ENCODE assay signal across 17 cellular contexts in the genomic region with DNA sequence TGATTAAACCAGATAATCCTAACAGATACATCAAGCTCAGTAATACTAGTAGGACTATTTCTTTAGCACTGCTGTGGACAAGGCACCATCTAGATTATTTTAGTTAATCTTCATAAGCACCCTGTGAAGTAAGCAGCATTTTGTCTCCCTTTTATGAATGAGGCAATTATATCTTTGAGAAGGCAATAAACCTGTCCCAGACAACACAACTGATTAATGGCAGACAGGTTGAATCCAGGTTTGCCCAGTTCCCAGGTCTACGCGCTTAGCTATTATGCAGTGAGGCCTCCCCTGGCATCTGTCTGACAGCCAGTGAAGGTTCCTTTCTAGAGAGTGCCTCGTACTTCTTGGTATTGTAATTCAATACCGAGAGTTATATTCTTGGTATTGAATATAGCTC. TPM values are rescaled to one million over a fixed set of nuclear protein-coding genes. Genes with fewer than 3 reads are reported as not detected.
DNase-seq lines count a peak whose midpoint lies in the region; ATAC-seq, FAIRE-seq and TF ChIP-seq lines count a peak whose summit lies in the region.
"Had no signal": no experiment of that assay in that cellular context is flagged by ENCODE, and none has a peak within 500 bp of the region (broad histone marks: within the 10 kb centered on the region; RNA-seq: fewer than 3 reads in every experiment).

No MANE protein-coding gene starts in this region.

- FAIRE-seq in D721Med (lab: Jason Lieb, UNC) = no peak
- FAIRE-seq: GM12892 had no signal

- no peaks in the 10 kb centered on the region for H3K4me1 Mint-ChIP-seq in CD8-positive, alpha-beta memory T cell

- TF ChIP-seq CTCF in body of pancreas (IDR thresholded peaks at IDR 0.05) (no peak), D721Med (IDR thresholded peaks at IDR 0.05; ENCODE audit: insufficient read depth, missing control alignments) (no peak)

- no peak overlapping the region for H3K27ac Mint-ChIP-seq in CD8-positive, alpha-beta memory T cell
- H3K27ac Mint-ChIP-seq: CD4-positive, alpha-beta T cell; HFFc6 had no signal

- H3K4me1 ChIP-seq in body of pancreas = peaks cover 4% of the 10 kb centered on the region
- no peaks in the 10 kb centered on the region for H3K4me1 ChIP-seq in CD8-positive, alpha-beta memory T cell (ENCODE audit: insufficient read depth, low read length)

- no peaks in the 10 kb centered on the region for H3K27me3 ChIP-seq in body of pancreas
- H3K27me3 ChIP-seq in CD8-positive, alpha-beta memory T cell (ENCODE audit: insufficient read depth, low read length, poor library complexity, severe bottlenecking) = no peaks in the 10 kb centered on the region

- TF ChIP-seq POLR2A in body of pancreas (IDR thresholded peaks at IDR 0.05) = no peak

- ATAC-seq in body of pancreas = peak; percentile 65
- ATAC-seq: GM23338 had no signal

- H3K9me3 Mint-ChIP-seq in CD8-positive, alpha-beta memory T cell = no peaks in the 10 kb centered on the region
- H3K9me3 Mint-ChIP-seq: CD4-positive, alpha-beta T cell; GM23338; H9; HFFc6 had no signal

- H3K4me3 ChIP-seq in body of pancreas = no peak overlapping the region
- H3K4me3 ChIP-seq in CD8-positive, alpha-beta memory T cell (ENCODE audit: low read length) = no peak overlapping the region
- H3K4me3 ChIP-seq: GM23338 had no signal

- H3K27me3 Mint-ChIP-seq in CD8-positive, alpha-beta memory T cell = peaks cover 0 to 28% of the 10 kb centered on the region in 2 donors

- no peaks in the 10 kb centered on the region for H3K36me3 ChIP-seq in body of pancreas (replicated peaks in 1 of 2; ENCODE audit: insufficient read depth in 1 of 2, low read depth in 2 of 2)
- no peaks in the 10 kb centered on the region for H3K36me3 ChIP-seq in CD8-positive, alpha-beta memory T cell (ENCODE audit: insufficient read depth, low read length)

- 22 to 31% methylated on average over 4 of the region's 4 CpGs for WGBS in body of pancreas, 2 donors

- H3K27ac ChIP-seq in body of pancreas = no peak overlapping the region
- H3K27ac ChIP-seq in CD8-positive, alpha-beta memory T cell (ENCODE audit: low read depth, low read length) = no peak overlapping the region
- H3K27ac ChIP-seq: HL-60 had no signal

- H3K9me3 ChIP-seq in body of pancreas = no peaks in the 10 kb centered on the region
- H3K9me3 ChIP-seq in CD8-positive, alpha-beta memory T cell (ENCODE audit: low read length) = no peaks in the 10 kb centered on the region

- no peak overlapping the region for H3K4me3 Mint-ChIP-seq in CD8-positive, alpha-beta memory T cell
- H3K4me3 Mint-ChIP-seq: CD4-positive, alpha-beta T cell; GM23338; H9; HFFc6 had no signal

- CTCF ChIA-PET in CD8-positive, alpha-beta memory T cell (lab: Charles Lee) = no interaction called here

- no peaks in the 10 kb centered on the region for H3K36me3 Mint-ChIP-seq in CD8-positive, alpha-beta memory T cell

- POLR2A ChIA-PET in CD8-positive, alpha-beta memory T cell (lab: Charles Lee) = no interaction called here

- DNase-seq in SHP77 treated with DMSO at 0.1 percent for 48 hours (lab: John Stamatoyannopoulos, UW) = peak; percentile 12
- DNase-seq in SHP77 (lab: John Stamatoyannopoulos, UW) = no peak
- peak; percentile 25 for DNase-seq in NCI-H1417 treated with DMSO at 0.1 percent for 48 hours (lab: John Stamatoyannopoulos, UW)
- peak in 2 of 4 donors; percentile 15 to 16 for DNase-seq in body of pancreas
- DNase-seq in kidney tubule cell (ENCODE audit: low spot score) = no peak
- DNase-seq in CD8-positive, alpha-beta memory T cell = no peak
- DNase-seq in D721Med (ENCODE audit: insufficient read length, low spot score) = no peak
- DNase-seq: ACHN; C1 segment of cervical spinal cord; CD4-positive, alpha-beta T cell; DND-41; GDM1; H9; HFFc6 had no signal

- intact Hi-C loops in body of pancreas (cut with DNase I) = no loop called here

RNA-seq across cellular contexts. Expression of gene LVRN, which starts 9.7 kb away (rescaled TPM):
- 1 to 10 TPM in 1 of 2 donors, under 1 TPM in 1; 0.52 to 2.0 TPM for total RNA-seq in body of pancreas
- under 1 TPM in 1 of 2 experiments, not detected in 1; 0.18 TPM for total RNA-seq in CD8-positive, alpha-beta memory T cell
- not detected for polyA plus RNA-seq in CD8-positive, alpha-beta memory T cell

Comparison
In these comparisons a context has a peak if more than half of its experiments do, and no peak if none do; other contexts are left out.
1. DNase-seq: peak in SHP77 treated with DMSO at 0.1 percent for 48 hours (single experiment) and NCI-H1417 treated with DMSO at 0.1 percent for 48 hours (single experiment); none in SHP77 (0 of 2), kidney tubule cell (single experiment), CD8-positive, alpha-beta memory T cell (0 of 5) and D721Med (single experiment).